Comparison of ENCODE assay signal across 1 cellular context in genomic region chr16:3798827-3799226, GRCh38.
TF ChIP-seq lines count a peak whose summit lies in the region.

No MANE protein-coding gene starts in this region.

TF ChIP-seq in K562, 482 proteins besides CTCF, POLR2A, EP300 and RAD21 (continued from another document):
- TF ChIP-seq ETS1 (conservative IDR thresholded peaks at IDR 0.05; ENCODE audit: control insufficient read depth, low read depth, low read length): no peak
